Comparison of ENCODE assay signal across 13 cellular contexts in genomic region chr9:89455356-89455824, GRCh38. TPM values are rescaled to one million over a fixed set of nuclear protein-coding genes. Genes with fewer than 3 reads are reported as not detected.
A peak's percentile ranks its signal among the peaks of the same experiment; 100 is the strongest.
DNase-seq lines count a peak whose midpoint lies in the region; ATAC-seq and TF ChIP-seq lines count a peak whose summit lies in the region.
"Had no signal": no experiment of that assay in that cellular context is flagged by ENCODE, and none has a peak within 500 bp of the region (broad histone marks: within the 10 kb centered on the region; RNA-seq: fewer than 3 reads in every experiment).

No MANE protein-coding gene starts in this region.

- no peak overlapping the region for H2AK5ac ChIP-seq in trophoblast cell (ENCODE audit: low read length)

- peaks cover 70% of the 10 kb centered on the region for H3K36me3 Mint-ChIP-seq in activated CD8-positive, alpha-beta memory T cell treated with anti-CD3 and anti-CD28 coated beads, Interleukin-2, amount 10 ng/mL, durations not matched to agents 7 days and 5 days
- H3K36me3 Mint-ChIP-seq in T-helper 17 cell (ENCODE audit: low read depth) (peaks cover 9% of the 10 kb centered on the region), Caco-2 (ENCODE audit: insufficient read depth, unreplicated experiment) (no peaks in the 10 kb centered on the region)
- peaks cover 92% of the 10 kb centered on the region for H3K36me3 Mint-ChIP-seq in stimulated activated effector memory CD8-positive, alpha-beta T cell treated with anti-CD3 and anti-CD28 coated beads, Interleukin-12 subunit alpha, Interleukin-12 subunit beta, amount 100 ng/mL, for 72 hours

- no CpG with 5 or more reads among the region's 9 CpGs for WGBS in trophoblast cell (ENCODE audit: extremely low coverage, insufficient coverage, insufficient read length)

- no TSS peak for BruUV-seq in Caco-2 (replicated peaks; lab: Mats Ljungman, UMichigan)

- H3K4me1 Mint-ChIP-seq in activated CD8-positive, alpha-beta memory T cell treated with anti-CD3 and anti-CD28 coated beads, Interleukin-2, amount 10 ng/mL, durations not matched to agents 7 days and 5 days: peaks cover 87% of the 10 kb centered on the region
- H3K4me1 Mint-ChIP-seq in T-helper 17 cell (peaks cover 74% of the 10 kb centered on the region), Caco-2 (ENCODE audit: low read depth, unreplicated experiment) (no peaks in the 10 kb centered on the region)
- peaks cover 91% of the 10 kb centered on the region for H3K4me1 Mint-ChIP-seq in stimulated activated effector memory CD8-positive, alpha-beta T cell treated with anti-CD3 and anti-CD28 coated beads, Interleukin-12 subunit alpha, Interleukin-12 subunit beta, amount 100 ng/mL, for 72 hours

- no peak overlapping the region for H2AFZ ChIP-seq in trophoblast cell (ENCODE audit: insufficient read depth, low read length, poor library complexity)

- no peaks in the 10 kb centered on the region for H3K79me2 ChIP-seq in trophoblast cell (ENCODE audit: control insufficient read depth, insufficient read depth, low read length, poor library complexity)

- H2BK120ac ChIP-seq in trophoblast cell (ENCODE audit: insufficient read depth, low read length, poor library complexity): no peak overlapping the region

- CTCF ChIA-PET in activated CD8-positive, alpha-beta memory T cell treated with anti-CD3 and anti-CD28 coated beads, Interleukin-2, amount 10 ng/mL, durations not matched to agents 7 days and 5 days (lab: Charles Lee): interaction anchor here (1.3 to 3.5 kb wide), 5 partner anchors 10 to 93 kb away, joined by 3 to 23 read pairs (median 10); no protein-coding TSS in a partner anchor
- CTCF ChIA-PET in Caco-2 (lab: Charles Lee): no interaction called here

- POLR2A ChIA-PET in Caco-2 (lab: Charles Lee): no interaction called here

- H3K4me1 ChIP-seq in Caco-2: no peaks in the 10 kb centered on the region
- H3K4me1 ChIP-seq in trophoblast cell (ENCODE audit: control insufficient read depth in 1 of 2, insufficient read depth in 2 of 2, low read length in 2 of 2): no peaks in the 10 kb centered on the region
- H3K4me1 ChIP-seq: A549 had no signal

- no peaks in the 10 kb centered on the region for H3K79me1 ChIP-seq in trophoblast cell (ENCODE audit: low read length)

- no peak overlapping the region for H4K12ac ChIP-seq in trophoblast cell (ENCODE audit: low read depth, low read length)

- no peaks in the 10 kb centered on the region for H3K36me3 ChIP-seq in Caco-2 (ENCODE audit: control insufficient read depth, insufficient read depth, low read length)
- no peaks in the 10 kb centered on the region for H3K36me3 ChIP-seq in trophoblast cell (ENCODE audit: control insufficient read depth in 1 of 2, insufficient read depth in 2 of 2, low read length in 2 of 2)

- H3K4me3 Mint-ChIP-seq in activated CD8-positive, alpha-beta memory T cell treated with anti-CD3 and anti-CD28 coated beads, Interleukin-2, amount 10 ng/mL, durations not matched to agents 7 days and 5 days: peak overlapping the region; percentile 26
- H3K4me3 Mint-ChIP-seq in T-helper 17 cell (peak overlapping the region; percentile 86), Caco-2 (ENCODE audit: unreplicated experiment) (no peak overlapping the region)
- H3K4me3 Mint-ChIP-seq in stimulated activated effector memory CD8-positive, alpha-beta T cell treated with anti-CD3 and anti-CD28 coated beads, Interleukin-12 subunit alpha, Interleukin-12 subunit beta, amount 100 ng/mL, for 72 hours: peak overlapping the region; percentile 57

- TF ChIP-seq CTCF in Caco-2 (IDR thresholded peaks at IDR 0.05; ENCODE audit: insufficient read depth in 1 of 2, low read depth in 1 of 2, low read length in 1 of 2, severe bottlenecking in 1 of 2, unreplicated experiment in 1 of 2): no peak

- H2BK12ac ChIP-seq in trophoblast cell (ENCODE audit: low read length): no peak overlapping the region

- H4K91ac ChIP-seq in trophoblast cell (ENCODE audit: low read depth, low read length): no peak overlapping the region

- no peak overlapping the region for H4K8ac ChIP-seq in trophoblast cell (ENCODE audit: low read depth, low read length)

- no peak overlapping the region for H3K14ac ChIP-seq in trophoblast cell (ENCODE audit: low read length)

- H3K27me3 Mint-ChIP-seq in activated CD8-positive, alpha-beta memory T cell treated with anti-CD3 and anti-CD28 coated beads, Interleukin-2, amount 10 ng/mL, durations not matched to agents 7 days and 5 days: no peaks in the 10 kb centered on the region
- H3K27me3 Mint-ChIP-seq in T-helper 17 cell: no peaks in the 10 kb centered on the region
- no peaks in the 10 kb centered on the region for H3K27me3 Mint-ChIP-seq in Caco-2 (ENCODE audit: insufficient read depth, unreplicated experiment)

- no peak overlapping the region for H3K4ac ChIP-seq in trophoblast cell (ENCODE audit: low read depth, low read length)

- H3K27ac Mint-ChIP-seq in activated CD8-positive, alpha-beta memory T cell treated with anti-CD3 and anti-CD28 coated beads, Interleukin-2, amount 10 ng/mL, durations not matched to agents 7 days and 5 days: peak overlapping the region; percentile 87
- H3K27ac Mint-ChIP-seq in T-helper 17 cell (peak overlapping the region; percentile 99), Caco-2 (ENCODE audit: unreplicated experiment) (no peak overlapping the region)
- peak overlapping the region; percentile 91 for H3K27ac Mint-ChIP-seq in stimulated activated effector memory CD8-positive, alpha-beta T cell treated with anti-CD3 and anti-CD28 coated beads, Interleukin-12 subunit alpha, Interleukin-12 subunit beta, amount 100 ng/mL, for 72 hours

- peak; percentile 61 for ATAC-seq in activated CD8-positive, alpha-beta memory T cell treated with anti-CD3 and anti-CD28 coated beads, Interleukin-2, amount 10 ng/mL, durations not matched to agents 7 days and 5 days
- peak; percentile 70 for ATAC-seq in T-helper 17 cell
- ATAC-seq in stimulated activated effector memory CD8-positive, alpha-beta T cell treated with anti-CD3 and anti-CD28 coated beads, Interleukin-12 subunit alpha, Interleukin-12 subunit beta, amount 100 ng/mL, for 72 hours: peak; percentile 63
- ATAC-seq: A549 had no signal

- no peak overlapping the region for H3K4me3 ChIP-seq in Caco-2 (ENCODE audit: low read depth, low read length)
- no peak overlapping the region for H3K4me3 ChIP-seq in trophoblast cell (ENCODE audit: low read depth, low read length)
- H3K4me3 ChIP-seq: A549, esophagus squamous epithelium, lower lobe of right lung had no signal

- no peaks in the 10 kb centered on the region for H3K9me3 Mint-ChIP-seq in activated CD8-positive, alpha-beta memory T cell treated with anti-CD3 and anti-CD28 coated beads, Interleukin-2, amount 10 ng/mL, durations not matched to agents 7 days and 5 days (ENCODE audit: low read depth)
- H3K9me3 Mint-ChIP-seq in stimulated activated effector memory CD8-positive, alpha-beta T cell treated with anti-CD3 and anti-CD28 coated beads, Interleukin-12 subunit alpha, Interleukin-12 subunit beta, amount 100 ng/mL, for 72 hours: no peaks in the 10 kb centered on the region
- no peaks in the 10 kb centered on the region for H3K9me3 Mint-ChIP-seq in Caco-2 (ENCODE audit: unreplicated experiment)

- H3K9me3 ChIP-seq in T-helper 17 cell (ENCODE audit: control insufficient read depth, low read length, poor library complexity, severe bottlenecking): no peaks in the 10 kb centered on the region
- H3K9me3 ChIP-seq in Caco-2: no peaks in the 10 kb centered on the region
- H3K9me3 ChIP-seq in trophoblast cell (ENCODE audit: insufficient read depth, low read depth, low read length): no peaks in the 10 kb centered on the region
- H3K9me3 ChIP-seq: A549, esophagus squamous epithelium, lower lobe of right lung had no signal

- H3K23ac ChIP-seq in trophoblast cell (ENCODE audit: low read length): no peak overlapping the region

- no peak overlapping the region for H3K4me2 ChIP-seq in trophoblast cell (ENCODE audit: low read length)
- H3K4me2 ChIP-seq: A549, KMS-11 had no signal

- no peak overlapping the region for H3K9ac ChIP-seq in trophoblast cell (ENCODE audit: low read length)
- H3K9ac ChIP-seq: KMS-11 had no signal

- H3K27me3 ChIP-seq in Caco-2 (replicated peaks; ENCODE audit: control insufficient read depth, insufficient read depth, low read length) (no peaks in the 10 kb centered on the region), trophoblast cell (ENCODE audit: insufficient read depth, low read length) (no peaks in the 10 kb centered on the region)
- H3K27me3 ChIP-seq: esophagus squamous epithelium had no signal

- H3K27ac ChIP-seq in cingulate gyrus (ENCODE audit: low read depth, low read length): peak overlapping the region; percentile 96
- H3K27ac ChIP-seq in trophoblast cell (ENCODE audit: low read depth, low read length): no peak overlapping the region
- H3K27ac ChIP-seq: A549, KMS-11, lower lobe of right lung had no signal

- intact Hi-C loops in Caco-2 (cut with micrococcal nuclease; ENCODE audit: unreplicated experiment): no loop called here

- no peak overlapping the region for H3K18ac ChIP-seq in trophoblast cell (ENCODE audit: low read length)

- H2BK5ac ChIP-seq in trophoblast cell (ENCODE audit: low read depth, low read length, poor library complexity): no peak overlapping the region

- peak; percentile 68 for DNase-seq in activated CD8-positive, alpha-beta memory T cell treated with anti-CD3 and anti-CD28 coated beads, Interleukin-2, amount 10 ng/mL, durations not matched to agents 7 days and 5 days
- DNase-seq in activated CD8-positive, alpha-beta memory T cell treated with anti-CD3 and anti-CD28 coated beads, Interleukin-2, amount 50 U/mL, for 4 hours: no peak
- DNase-seq in T-helper 17 cell (no peak), T1000 (lab: John Stamatoyannopoulos, UW) (no peak), Caco-2 (no peak), trophoblast cell (no peak)
- DNase-seq in stimulated activated effector memory CD8-positive, alpha-beta T cell treated with anti-CD3 and anti-CD28 coated beads, Interleukin-12 subunit alpha, Interleukin-12 subunit beta, amount 100 ng/mL, for 72 hours (ENCODE audit: low spot score in 2 of 2): no peak
- DNase-seq: esophagus squamous epithelium, lower lobe of right lung, SIG-M5 had no signal

RNA-seq across cellular contexts. Expression of gene SEMA4D, which starts 42.5 kb away (rescaled TPM):
- 100 to 1,000 TPM; 408 to 525 TPM for total RNA-seq in activated CD8-positive, alpha-beta memory T cell treated with anti-CD3 and anti-CD28 coated beads, Interleukin-2, amount 10 ng/mL, durations not matched to agents 7 days and 5 days
- total RNA-seq in T-helper 17 cell (100 to 1,000 TPM; 250 to 312 TPM), Caco-2 (2022) (16.0 and 17.1 TPM in 2 replicates)
- 6.3 and 6.5 TPM in 2 replicates for polyA plus RNA-seq in trophoblast cell (2013)

Comparison
In these comparisons a context has a peak if more than half of its experiments do, and no peak if none do; other contexts are left out.
1. RNA of gene SEMA4D, which starts 42.5 kb away (total RNA-seq): 408 to 525 TPM in activated CD8-positive, alpha-beta memory T cell treated with anti-CD3 and anti-CD28 coated beads, Interleukin-2, amount 10 ng/mL, durations not matched to agents 7 days and 5 days and 250 to 312 TPM in T-helper 17 cell; 16.0 to 17.1 TPM in Caco-2; every median in the first group is over 10 times any median in the second.
2. Peak in every context shown above with its lines, with median percentiles within 50 percentile points of each other: ATAC-seq.